ENCODE assay signal across 1 cellular context in the genomic region with DNA sequence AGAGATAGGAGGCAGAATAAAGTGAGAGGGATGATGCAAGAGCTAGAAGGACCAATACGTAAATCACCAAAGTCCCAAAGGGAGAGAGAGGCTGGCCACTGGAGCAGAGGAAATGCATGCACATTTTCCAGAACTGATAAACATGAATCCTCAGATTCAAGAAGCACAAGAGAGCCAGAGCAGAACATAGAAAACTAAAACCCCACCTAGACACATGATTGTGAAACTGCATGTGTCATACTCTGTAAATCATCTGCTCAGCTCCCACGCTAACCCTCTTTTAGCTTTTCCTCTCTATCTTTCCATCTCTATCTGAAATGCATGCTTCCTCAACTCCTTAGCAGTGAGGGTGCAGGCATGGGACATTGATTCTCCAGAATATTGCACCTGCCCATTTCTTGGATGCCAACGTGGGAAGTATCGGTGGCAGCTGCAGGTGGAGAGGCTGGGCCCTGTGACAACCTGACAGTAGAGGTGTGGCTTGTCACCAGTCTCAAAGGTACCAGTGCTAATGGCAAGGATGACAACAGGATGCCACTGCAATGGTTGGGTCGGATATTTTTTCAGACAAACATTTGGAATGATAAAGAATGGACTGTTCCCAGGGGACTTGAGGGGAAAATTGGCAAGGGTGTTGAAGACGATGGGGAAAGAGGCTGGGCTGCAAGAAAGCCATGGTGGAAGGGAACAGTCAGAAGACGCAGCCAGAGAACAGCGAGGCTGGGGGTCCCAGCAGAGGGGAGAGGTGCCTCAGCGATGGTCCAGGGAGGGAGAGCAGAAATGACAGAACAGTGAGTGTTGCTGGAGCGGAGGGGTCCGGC.
TF ChIP-seq lines count a peak whose summit lies in the region.

No MANE protein-coding gene starts in this region.

TF ChIP-seq in K562, 482 proteins besides CTCF, POLR2A, EP300 and RAD21:
- TF ChIP-seq NFXL1 (CRISPR knock-in tag; IDR thresholded peaks at IDR 0.05) (no peak), KAT2B (IDR thresholded peaks at IDR 0.05; ENCODE audit: low read depth, low read length) (no peak), ZNF584 (CRISPR knock-in tag; IDR thresholded peaks at IDR 0.05; ENCODE audit: low read depth) (no peak), CEBPG (CRISPR knock-in tag; IDR thresholded peaks at IDR 0.05) (no peak), CEBPG (tag; conservative IDR thresholded peaks at IDR 0.05 in 1 of 2, IDR thresholded peaks at IDR 0.05 in 1 of 2) (peak; percentile 46 to 84; a peak in 3 of 4 replicates), CCNT2 (IDR thresholded peaks at IDR 0.05; ENCODE audit: borderline replicate concordance, extremely low read depth, insufficient read length, low read depth, low read length) (no peak), SUPT5H (IDR thresholded peaks at IDR 0.05) (no peak), SOX6 (IDR thresholded peaks at IDR 0.05) (no peak), MEIS2 (IDR thresholded peaks at IDR 0.05; ENCODE audit: partially characterized antibody) (peak; percentile 60), CHD2 (IDR thresholded peaks at IDR 0.05; ENCODE audit: low read depth, low read length) (no peak), PREB (CRISPR knock-in tag; IDR thresholded peaks at IDR 0.05) (no peak), FOXM1 (IDR thresholded peaks at IDR 0.05; ENCODE audit: low read depth) (no peak), FOXM1 (CRISPR knock-in tag; IDR thresholded peaks at IDR 0.05; ENCODE audit: low read depth) (no peak), ZNF764 (CRISPR knock-in tag; IDR thresholded peaks at IDR 0.05; ENCODE audit: low read depth) (no peak), NUFIP1 (IDR thresholded peaks at IDR 0.05; ENCODE audit: partially characterized antibody) (no peak), ZNF780A (CRISPR knock-in tag; IDR thresholded peaks at IDR 0.05) (no peak), PHF21A (IDR thresholded peaks at IDR 0.05; ENCODE audit: borderline replicate concordance, low read depth) (no peak), KLF16 (IDR thresholded peaks at IDR 0.05) (no peak), ETS2 (tag; IDR thresholded peaks at IDR 0.05; ENCODE audit: borderline replicate concordance, poor library complexity, severe bottlenecking) (no peak), PRMT5 (CRISPR knock-in tag; IDR thresholded peaks at IDR 0.05) (no peak), FOS (IDR thresholded peaks at IDR 0.05; ENCODE audit: extremely low read depth, insufficient read length) (no peak), FUS (optimal IDR thresholded peaks at IDR 0.05; ENCODE audit: low read depth, low read length) (no peak), TFAM (CRISPR knock-in tag; conservative IDR thresholded peaks at IDR 0.05) (no peak), CEBPB (tag; IDR thresholded peaks at IDR 0.05) (0 out of 2 replicates have a peak, but pooled peaks have one; percentile 37), ZNF212 (CRISPR knock-in tag; IDR thresholded peaks at IDR 0.05) (no peak), ZNF184 (CRISPR knock-in tag; IDR thresholded peaks at IDR 0.05) (no peak), BMI1 (IDR thresholded peaks at IDR 0.05; ENCODE audit: low read length) (no peak), NR2C2 (CRISPR knock-in tag; IDR thresholded peaks at IDR 0.05) (no peak), NR2C2 (tag; IDR thresholded peaks at IDR 0.05) (no peak), SMC3 (conservative IDR thresholded peaks at IDR 0.05; ENCODE audit: insufficient read depth, low read depth, low read length) (no peak), KAT8 (IDR thresholded peaks at IDR 0.05; ENCODE audit: low read depth) (no peak), ZNF174 (CRISPR knock-in tag; IDR thresholded peaks at IDR 0.05) (no peak), ELF4 (CRISPR knock-in tag; IDR thresholded peaks at IDR 0.05) (no peak), ZNF583 (CRISPR knock-in tag; IDR thresholded peaks at IDR 0.05) (no peak)
- TF ChIP-seq, protein P1, sequence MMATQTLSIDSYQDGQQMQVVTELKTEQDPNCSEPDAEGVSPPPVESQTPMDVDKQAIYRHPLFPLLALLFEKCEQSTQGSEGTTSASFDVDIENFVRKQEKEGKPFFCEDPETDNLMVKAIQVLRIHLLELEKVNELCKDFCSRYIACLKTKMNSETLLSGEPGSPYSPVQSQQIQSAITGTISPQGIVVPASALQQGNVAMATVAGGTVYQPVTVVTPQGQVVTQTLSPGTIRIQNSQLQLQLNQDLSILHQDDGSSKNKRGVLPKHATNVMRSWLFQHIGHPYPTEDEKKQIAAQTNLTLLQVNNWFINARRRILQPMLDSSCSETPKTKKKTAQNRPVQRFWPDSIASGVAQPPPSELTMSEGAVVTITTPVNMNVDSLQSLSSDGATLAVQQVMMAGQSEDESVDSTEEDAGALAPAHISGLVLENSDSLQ (IDR thresholded peaks at IDR 0.05), result peak; percentile 18; the same call in 1 of the 2 replicates
- TF ChIP-seq, protein P2, sequence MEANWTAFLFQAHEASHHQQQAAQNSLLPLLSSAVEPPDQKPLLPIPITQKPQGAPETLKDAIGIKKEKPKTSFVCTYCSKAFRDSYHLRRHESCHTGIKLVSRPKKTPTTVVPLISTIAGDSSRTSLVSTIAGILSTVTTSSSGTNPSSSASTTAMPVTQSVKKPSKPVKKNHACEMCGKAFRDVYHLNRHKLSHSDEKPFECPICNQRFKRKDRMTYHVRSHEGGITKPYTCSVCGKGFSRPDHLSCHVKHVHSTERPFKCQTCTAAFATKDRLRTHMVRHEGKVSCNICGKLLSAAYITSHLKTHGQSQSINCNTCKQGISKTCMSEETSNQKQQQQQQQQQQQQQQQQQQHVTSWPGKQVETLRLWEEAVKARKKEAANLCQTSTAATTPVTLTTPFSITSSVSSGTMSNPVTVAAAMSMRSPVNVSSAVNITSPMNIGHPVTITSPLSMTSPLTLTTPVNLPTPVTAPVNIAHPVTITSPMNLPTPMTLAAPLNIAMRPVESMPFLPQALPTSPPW (CRISPR knock-in tag; IDR thresholded peaks at IDR 0.05), result no peak
- TF ChIP-seq, protein P3, sequence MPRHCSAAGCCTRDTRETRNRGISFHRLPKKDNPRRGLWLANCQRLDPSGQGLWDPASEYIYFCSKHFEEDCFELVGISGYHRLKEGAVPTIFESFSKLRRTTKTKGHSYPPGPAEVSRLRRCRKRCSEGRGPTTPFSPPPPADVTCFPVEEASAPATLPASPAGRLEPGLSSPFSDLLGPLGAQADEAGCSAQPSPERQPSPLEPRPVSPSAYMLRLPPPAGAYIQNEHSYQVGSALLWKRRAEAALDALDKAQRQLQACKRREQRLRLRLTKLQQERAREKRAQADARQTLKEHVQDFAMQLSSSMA (CRISPR knock-in tag; IDR thresholded peaks at IDR 0.05), result no peak
- TF ChIP-seq, protein P4, sequence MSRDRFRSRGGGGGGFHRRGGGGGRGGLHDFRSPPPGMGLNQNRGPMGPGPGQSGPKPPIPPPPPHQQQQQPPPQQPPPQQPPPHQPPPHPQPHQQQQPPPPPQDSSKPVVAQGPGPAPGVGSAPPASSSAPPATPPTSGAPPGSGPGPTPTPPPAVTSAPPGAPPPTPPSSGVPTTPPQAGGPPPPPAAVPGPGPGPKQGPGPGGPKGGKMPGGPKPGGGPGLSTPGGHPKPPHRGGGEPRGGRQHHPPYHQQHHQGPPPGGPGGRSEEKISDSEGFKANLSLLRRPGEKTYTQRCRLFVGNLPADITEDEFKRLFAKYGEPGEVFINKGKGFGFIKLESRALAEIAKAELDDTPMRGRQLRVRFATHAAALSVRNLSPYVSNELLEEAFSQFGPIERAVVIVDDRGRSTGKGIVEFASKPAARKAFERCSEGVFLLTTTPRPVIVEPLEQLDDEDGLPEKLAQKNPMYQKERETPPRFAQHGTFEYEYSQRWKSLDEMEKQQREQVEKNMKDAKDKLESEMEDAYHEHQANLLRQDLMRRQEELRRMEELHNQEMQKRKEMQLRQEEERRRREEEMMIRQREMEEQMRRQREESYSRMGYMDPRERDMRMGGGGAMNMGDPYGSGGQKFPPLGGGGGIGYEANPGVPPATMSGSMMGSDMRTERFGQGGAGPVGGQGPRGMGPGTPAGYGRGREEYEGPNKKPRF (IDR thresholded peaks at IDR 0.05; ENCODE audit: low read depth, low read length), result no peak
- TF ChIP-seq, protein P5, sequence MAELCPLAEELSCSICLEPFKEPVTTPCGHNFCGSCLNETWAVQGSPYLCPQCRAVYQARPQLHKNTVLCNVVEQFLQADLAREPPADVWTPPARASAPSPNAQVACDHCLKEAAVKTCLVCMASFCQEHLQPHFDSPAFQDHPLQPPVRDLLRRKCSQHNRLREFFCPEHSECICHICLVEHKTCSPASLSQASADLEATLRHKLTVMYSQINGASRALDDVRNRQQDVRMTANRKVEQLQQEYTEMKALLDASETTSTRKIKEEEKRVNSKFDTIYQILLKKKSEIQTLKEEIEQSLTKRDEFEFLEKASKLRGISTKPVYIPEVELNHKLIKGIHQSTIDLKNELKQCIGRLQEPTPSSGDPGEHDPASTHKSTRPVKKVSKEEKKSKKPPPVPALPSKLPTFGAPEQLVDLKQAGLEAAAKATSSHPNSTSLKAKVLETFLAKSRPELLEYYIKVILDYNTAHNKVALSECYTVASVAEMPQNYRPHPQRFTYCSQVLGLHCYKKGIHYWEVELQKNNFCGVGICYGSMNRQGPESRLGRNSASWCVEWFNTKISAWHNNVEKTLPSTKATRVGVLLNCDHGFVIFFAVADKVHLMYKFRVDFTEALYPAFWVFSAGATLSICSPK (IDR thresholded peaks at IDR 0.05; ENCODE audit: borderline replicate concordance), result no peak
- TF ChIP-seq, protein P6, sequence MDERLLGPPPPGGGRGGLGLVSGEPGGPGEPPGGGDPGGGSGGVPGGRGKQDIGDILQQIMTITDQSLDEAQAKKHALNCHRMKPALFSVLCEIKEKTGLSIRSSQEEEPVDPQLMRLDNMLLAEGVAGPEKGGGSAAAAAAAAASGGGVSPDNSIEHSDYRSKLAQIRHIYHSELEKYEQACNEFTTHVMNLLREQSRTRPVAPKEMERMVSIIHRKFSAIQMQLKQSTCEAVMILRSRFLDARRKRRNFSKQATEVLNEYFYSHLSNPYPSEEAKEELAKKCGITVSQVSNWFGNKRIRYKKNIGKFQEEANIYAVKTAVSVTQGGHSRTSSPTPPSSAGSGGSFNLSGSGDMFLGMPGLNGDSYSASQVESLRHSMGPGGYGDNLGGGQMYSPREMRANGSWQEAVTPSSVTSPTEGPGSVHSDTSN (CRISPR knock-in tag; IDR thresholded peaks at IDR 0.05; ENCODE audit: low read depth), result no peak
- TF ChIP-seq, protein P6 (tag; conservative IDR thresholded peaks at IDR 0.05; ENCODE audit: low read depth), result peak; percentile 48; the same call in 1 of the 2 replicates
